ENCODE assay signal across 1 cellular context in the genomic region with DNA sequence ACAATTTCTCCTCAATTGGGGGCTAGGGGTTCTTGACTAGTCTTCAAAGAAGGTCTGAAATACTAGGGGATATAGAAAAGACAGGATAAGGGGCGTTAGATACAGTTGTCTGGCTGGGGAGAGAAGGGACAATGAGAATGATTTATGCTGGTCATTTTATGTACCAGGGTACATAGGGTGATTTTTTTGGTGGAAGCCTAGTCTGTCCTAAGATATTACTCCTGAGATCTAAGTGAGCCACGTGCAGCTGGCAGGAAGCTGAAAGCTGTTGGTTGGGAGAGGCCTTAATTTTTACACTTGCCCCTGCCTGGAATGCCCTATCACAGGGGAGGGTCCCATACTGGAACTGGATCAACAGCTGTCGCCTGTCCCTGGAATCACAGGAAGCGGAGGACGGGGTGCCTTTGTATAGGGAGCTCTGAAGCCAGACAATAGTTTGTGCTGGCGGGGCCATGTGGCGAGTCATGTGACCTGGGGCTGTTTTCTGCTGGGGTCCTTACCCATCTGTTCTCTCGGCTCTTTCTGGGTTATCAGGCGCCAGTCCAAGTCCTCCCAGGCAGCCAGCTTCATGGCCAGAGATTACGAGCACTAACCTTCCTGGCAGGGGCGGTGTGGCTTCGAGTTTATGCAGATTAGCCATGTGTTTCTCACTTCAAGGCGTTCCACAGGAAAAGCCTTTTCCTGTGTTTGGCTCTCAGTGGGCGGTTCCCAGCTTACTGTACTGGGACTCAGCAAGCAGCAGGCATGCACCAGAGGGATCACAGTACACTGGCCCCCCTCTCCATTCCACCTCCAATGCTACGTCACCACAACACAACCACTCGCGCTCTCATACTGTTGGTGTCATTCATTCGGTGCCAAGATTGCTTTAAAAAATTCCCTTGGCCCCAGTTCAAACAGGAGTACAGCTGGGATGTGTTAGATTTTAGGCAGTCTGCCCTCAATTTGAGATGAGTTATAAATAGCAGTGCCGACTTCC.
TF ChIP-seq lines count a peak whose summit lies in the region.

No MANE protein-coding gene starts in this region.

TF ChIP-seq in K562, 482 proteins besides CTCF, POLR2A, EP300 and RAD21 (continued from another document and continues in another):
- TF ChIP-seq TSHZ1 (CRISPR knock-in tag; IDR thresholded peaks at IDR 0.05), result no peak
- peak; percentile 49 for TF ChIP-seq HDAC3 (IDR thresholded peaks at IDR 0.05; ENCODE audit: borderline replicate concordance, partially characterized antibody)
- TF ChIP-seq MIER1 (IDR thresholded peaks at IDR 0.05; ENCODE audit: low read depth), result no peak
- TF ChIP-seq RNF219 (CRISPR knock-in tag; IDR thresholded peaks at IDR 0.05), result no peak
- no peak for TF ChIP-seq ID3 (CRISPR knock-in tag; IDR thresholded peaks at IDR 0.05)
- TF ChIP-seq ID3 (tag; IDR thresholded peaks at IDR 0.05), result 0 out of 2 replicates have a peak, but pooled peaks have one; percentile 73
- no peak for TF ChIP-seq CEBPB (tag; IDR thresholded peaks at IDR 0.05)
- no peak for TF ChIP-seq NONO (IDR thresholded peaks at IDR 0.05; ENCODE audit: low read depth in 2 of 2, low read length in 1 of 2)
- no peak for TF ChIP-seq PPARD (CRISPR knock-in tag; IDR thresholded peaks at IDR 0.05)
- TF ChIP-seq, protein P1, sequence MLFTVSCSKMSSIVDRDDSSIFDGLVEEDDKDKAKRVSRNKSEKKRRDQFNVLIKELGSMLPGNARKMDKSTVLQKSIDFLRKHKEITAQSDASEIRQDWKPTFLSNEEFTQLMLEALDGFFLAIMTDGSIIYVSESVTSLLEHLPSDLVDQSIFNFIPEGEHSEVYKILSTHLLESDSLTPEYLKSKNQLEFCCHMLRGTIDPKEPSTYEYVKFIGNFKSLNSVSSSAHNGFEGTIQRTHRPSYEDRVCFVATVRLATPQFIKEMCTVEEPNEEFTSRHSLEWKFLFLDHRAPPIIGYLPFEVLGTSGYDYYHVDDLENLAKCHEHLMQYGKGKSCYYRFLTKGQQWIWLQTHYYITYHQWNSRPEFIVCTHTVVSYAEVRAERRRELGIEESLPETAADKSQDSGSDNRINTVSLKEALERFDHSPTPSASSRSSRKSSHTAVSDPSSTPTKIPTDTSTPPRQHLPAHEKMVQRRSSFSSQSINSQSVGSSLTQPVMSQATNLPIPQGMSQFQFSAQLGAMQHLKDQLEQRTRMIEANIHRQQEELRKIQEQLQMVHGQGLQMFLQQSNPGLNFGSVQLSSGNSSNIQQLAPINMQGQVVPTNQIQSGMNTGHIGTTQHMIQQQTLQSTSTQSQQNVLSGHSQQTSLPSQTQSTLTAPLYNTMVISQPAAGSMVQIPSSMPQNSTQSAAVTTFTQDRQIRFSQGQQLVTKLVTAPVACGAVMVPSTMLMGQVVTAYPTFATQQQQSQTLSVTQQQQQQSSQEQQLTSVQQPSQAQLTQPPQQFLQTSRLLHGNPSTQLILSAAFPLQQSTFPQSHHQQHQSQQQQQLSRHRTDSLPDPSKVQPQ (CRISPR knock-in tag; IDR thresholded peaks at IDR 0.05; ENCODE audit: borderline replicate concordance), result no peak
- peak; percentile 92 for TF ChIP-seq ETS1 (conservative IDR thresholded peaks at IDR 0.05; ENCODE audit: control insufficient read depth, low read depth, low read length)
- TF ChIP-seq PTRF (tag; IDR thresholded peaks at IDR 0.05), result no peak
- no peak for TF ChIP-seq GTF2E2 (tag; IDR thresholded peaks at IDR 0.05)
- TF ChIP-seq ZSCAN32 (CRISPR knock-in tag; IDR thresholded peaks at IDR 0.05), result no peak
- TF ChIP-seq ZNF224 (CRISPR knock-in tag; IDR thresholded peaks at IDR 0.05), result no peak
- TF ChIP-seq PHF21A (IDR thresholded peaks at IDR 0.05; ENCODE audit: borderline replicate concordance, low read depth), result no peak
- TF ChIP-seq ZNF586 (CRISPR knock-in tag; conservative IDR thresholded peaks at IDR 0.05), result no peak
- TF ChIP-seq HCFC1 (IDR thresholded peaks at IDR 0.05; ENCODE audit: low read depth, low read length), result peak; percentile 45
- no peak for TF ChIP-seq ARID3A (IDR thresholded peaks at IDR 0.05; ENCODE audit: borderline replicate concordance, low read depth, low read length)
- TF ChIP-seq, protein P2, sequence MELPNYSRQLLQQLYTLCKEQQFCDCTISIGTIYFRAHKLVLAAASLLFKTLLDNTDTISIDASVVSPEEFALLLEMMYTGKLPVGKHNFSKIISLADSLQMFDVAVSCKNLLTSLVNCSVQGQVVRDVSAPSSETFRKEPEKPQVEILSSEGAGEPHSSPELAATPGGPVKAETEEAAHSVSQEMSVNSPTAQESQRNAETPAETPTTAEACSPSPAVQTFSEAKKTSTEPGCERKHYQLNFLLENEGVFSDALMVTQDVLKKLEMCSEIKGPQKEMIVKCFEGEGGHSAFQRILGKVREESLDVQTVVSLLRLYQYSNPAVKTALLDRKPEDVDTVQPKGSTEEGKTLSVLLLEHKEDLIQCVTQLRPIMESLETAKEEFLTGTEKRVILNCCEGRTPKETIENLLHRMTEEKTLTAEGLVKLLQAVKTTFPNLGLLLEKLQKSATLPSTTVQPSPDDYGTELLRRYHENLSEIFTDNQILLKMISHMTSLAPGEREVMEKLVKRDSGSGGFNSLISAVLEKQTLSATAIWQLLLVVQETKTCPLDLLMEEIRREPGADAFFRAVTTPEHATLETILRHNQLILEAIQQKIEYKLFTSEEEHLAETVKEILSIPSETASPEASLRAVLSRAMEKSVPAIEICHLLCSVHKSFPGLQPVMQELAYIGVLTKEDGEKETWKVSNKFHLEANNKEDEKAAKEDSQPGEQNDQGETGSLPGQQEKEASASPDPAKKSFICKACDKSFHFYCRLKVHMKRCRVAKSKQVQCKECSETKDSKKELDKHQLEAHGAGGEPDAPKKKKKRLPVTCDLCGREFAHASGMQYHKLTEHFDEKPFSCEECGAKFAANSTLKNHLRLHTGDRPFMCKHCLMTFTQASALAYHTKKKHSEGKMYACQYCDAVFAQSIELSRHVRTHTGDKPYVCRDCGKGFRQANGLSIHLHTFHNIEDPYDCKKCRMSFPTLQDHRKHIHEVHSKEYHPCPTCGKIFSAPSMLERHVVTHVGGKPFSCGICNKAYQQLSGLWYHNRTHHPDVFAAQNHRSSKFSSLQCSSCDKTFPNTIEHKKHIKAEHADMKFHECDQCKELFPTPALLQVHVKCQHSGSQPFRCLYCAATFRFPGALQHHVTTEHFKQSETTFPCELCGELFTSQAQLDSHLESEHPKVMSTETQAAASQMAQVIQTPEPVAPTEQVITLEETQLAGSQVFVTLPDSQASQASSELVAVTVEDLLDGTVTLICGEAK (IDR thresholded peaks at IDR 0.05), result no peak
- TF ChIP-seq, protein P2 (CRISPR knock-in tag; IDR thresholded peaks at IDR 0.05), result no peak
- TF ChIP-seq NKRF (IDR thresholded peaks at IDR 0.05; ENCODE audit: borderline replicate concordance), result peak; percentile 80
- TF ChIP-seq RCOR1 (IDR thresholded peaks at IDR 0.05; ENCODE audit: borderline replicate concordance in 1 of 2, low read depth in 2 of 2, low read length in 2 of 2), result peak in 1 of 2 experiments; percentile 69; a peak in 2 of 4 replicates
- no peak for TF ChIP-seq NR1H2 (CRISPR knock-in tag; IDR thresholded peaks at IDR 0.05)
- peak; percentile 48 for TF ChIP-seq ETV1 (tag; conservative IDR thresholded peaks at IDR 0.05; ENCODE audit: low read depth)
